ENCODE assay signal across 9 cellular contexts in genomic region chr3:197027896-197028710, GRCh38. TPM values are rescaled to one million over a fixed set of nuclear protein-coding genes. Genes with fewer than 3 reads are reported as not detected.
DNase-seq lines count a peak whose midpoint lies in the region; ATAC-seq and TF ChIP-seq lines count a peak whose summit lies in the region.
"Had no signal": no experiment of that assay in that cellular context is flagged by ENCODE, and none has a peak within 500 bp of the region (broad histone marks: within the 10 kb centered on the region; RNA-seq: fewer than 3 reads in every experiment).

No MANE protein-coding gene starts in this region.

- H3K27ac ChIP-seq in DND-41 (ENCODE audit: low read length) (no peak overlapping the region), SJCRH30 (no peak overlapping the region)

- H3K27me3 ChIP-seq in DND-41 (ENCODE audit: insufficient read depth, low read length, poor library complexity) (no peaks in the 10 kb centered on the region), SJCRH30 (no peaks in the 10 kb centered on the region)

- ATAC-seq in DND-41 (ENCODE audit: insufficient read depth, low read depth) (no peak), HG03097 (IDR thresholded peaks at IDR 0.05; ENCODE audit: low FRiP score, unreplicated experiment) (peak; percentile 1), GM21619 (IDR thresholded peaks at IDR 0.05; ENCODE audit: unreplicated experiment) (no peak), HG02852 (IDR thresholded peaks at IDR 0.05; ENCODE audit: unreplicated experiment) (no peak)
- no peak for ATAC-seq in natural killer cell treated with Interleukin-12 subunit alpha and Interleukin-12 subunit beta and Interleukin-15 and Interleukin-18, amount 100 ng/mL, for 72 hours
- ATAC-seq: gastroesophageal sphincter had no signal

- peak overlapping the region; percentile 60 for H3K4me3 Mint-ChIP-seq in natural killer cell treated with Interleukin-12 subunit alpha and Interleukin-12 subunit beta and Interleukin-15 and Interleukin-18, amount 100 ng/mL, for 72 hours

- H4K20me1 ChIP-seq in DND-41 (ENCODE audit: insufficient read depth, low read length), result 0 out of 2 replicates have a peak, but pooled peaks cover 3% of the 10 kb centered on the region

- peak overlapping the region; percentile 85; the same call in 1 of the 2 replicates for H3K9ac ChIP-seq in DND-41 (ENCODE audit: low read depth, low read length)

- peak overlapping the region in 1 of 2 experiments; percentile 72; a peak in 1 of 4 replicates for H3K4me3 ChIP-seq in DND-41 (ENCODE audit: low read depth in 1 of 2, low read length in 2 of 2)
- no peak overlapping the region for H3K4me3 ChIP-seq in SJCRH30

- DNase-seq in DND-41 (no peak), astrocyte of the hippocampus (ENCODE audit: low read depth, low spot score) (peak; percentile 42), NCI-H1092 (lab: John Stamatoyannopoulos, UW) (no peak), SJCRH30 (no peak)
- no peak for DNase-seq in natural killer cell treated with Interleukin-12 subunit alpha and Interleukin-12 subunit beta and Interleukin-15 and Interleukin-18, amount 100 ng/mL, for 72 hours (ENCODE audit: low spot score)

- TF ChIP-seq CTCF in DND-41 (IDR thresholded peaks at IDR 0.05; ENCODE audit: borderline replicate concordance, extremely low read depth, low read length, poor library complexity, severe bottlenecking), result no peak

- H3K36me3 ChIP-seq in DND-41 (ENCODE audit: insufficient read depth, low read length) (peaks cover 4% of the 10 kb centered on the region; the same call in 1 of the 2 replicates), SJCRH30 (no peaks in the 10 kb centered on the region)
- H3K36me3 ChIP-seq: gastroesophageal sphincter had no signal

- H3K9me3 Mint-ChIP-seq in natural killer cell treated with Interleukin-12 subunit alpha and Interleukin-12 subunit beta and Interleukin-15 and Interleukin-18, amount 100 ng/mL, for 72 hours, result no peaks in the 10 kb centered on the region

- H3K79me2 ChIP-seq in DND-41 (ENCODE audit: insufficient read depth, low read length), result peaks cover 3% of the 10 kb centered on the region; the same call in 1 of the 2 replicates

- no peak overlapping the region for H3K27ac Mint-ChIP-seq in natural killer cell treated with Interleukin-12 subunit alpha and Interleukin-12 subunit beta and Interleukin-15 and Interleukin-18, amount 100 ng/mL, for 72 hours

- H3K4me2 ChIP-seq in DND-41 (ENCODE audit: insufficient read depth, low read length), result peak overlapping the region; percentile 96

- no peaks in the 10 kb centered on the region for H3K36me3 Mint-ChIP-seq in natural killer cell treated with Interleukin-12 subunit alpha and Interleukin-12 subunit beta and Interleukin-15 and Interleukin-18, amount 100 ng/mL, for 72 hours

- H2AFZ ChIP-seq in DND-41 (ENCODE audit: low read depth, low read length), result no peak overlapping the region

- H3K4me1 Mint-ChIP-seq in natural killer cell treated with Interleukin-12 subunit alpha and Interleukin-12 subunit beta and Interleukin-15 and Interleukin-18, amount 100 ng/mL, for 72 hours (ENCODE audit: low read depth in 2 of 2), result peaks cover 4 to 20% of the 10 kb centered on the region in 2 donors

- H3K27me3 Mint-ChIP-seq in natural killer cell treated with Interleukin-12 subunit alpha and Interleukin-12 subunit beta and Interleukin-15 and Interleukin-18, amount 100 ng/mL, for 72 hours, result peaks cover 0 to 6% of the 10 kb centered on the region in 2 donors

- peaks cover 15% of the 10 kb centered on the region for H3K4me1 ChIP-seq in DND-41 (ENCODE audit: insufficient read depth, low read length)
- peaks cover 9% of the 10 kb centered on the region; the same call in 1 of the 2 replicates for H3K4me1 ChIP-seq in SJCRH30

- H3K9me3 ChIP-seq in DND-41 (ENCODE audit: insufficient read depth, low read length, severe bottlenecking) (no peaks in the 10 kb centered on the region), SJCRH30 (replicated peaks) (no peaks in the 10 kb centered on the region)
- H3K9me3 ChIP-seq: gastroesophageal sphincter had no signal

RNA-seq across cellular contexts. Expression of gene MELTF, which starts 1.5 kb away (rescaled TPM):
- 1 to 10 TPM; 2.1 to 3.7 TPM for total RNA-seq in natural killer cell treated with Interleukin-12 subunit alpha and Interleukin-12 subunit beta and Interleukin-15 and Interleukin-18, amount 100 ng/mL, for 72 hours
- 4.7 and 6.0 TPM in 2 replicates for total RNA-seq in SJCRH30 (2014; rRNA removed; shearing (Covaris generic))

RNA-seq across cellular contexts. Expression of gene PIGZ, which starts 59.5 kb away (rescaled TPM):
- 1 to 10 TPM; 1.4 to 1.5 TPM for total RNA-seq in natural killer cell treated with Interleukin-12 subunit alpha and Interleukin-12 subunit beta and Interleukin-15 and Interleukin-18, amount 100 ng/mL, for 72 hours
- total RNA-seq in SJCRH30 (2014; rRNA removed; shearing (Covaris generic)), result 0.05 and 0.06 TPM in 2 replicates
